Comparison of ENCODE assay signal across 2 cellular contexts in the genomic region with DNA sequence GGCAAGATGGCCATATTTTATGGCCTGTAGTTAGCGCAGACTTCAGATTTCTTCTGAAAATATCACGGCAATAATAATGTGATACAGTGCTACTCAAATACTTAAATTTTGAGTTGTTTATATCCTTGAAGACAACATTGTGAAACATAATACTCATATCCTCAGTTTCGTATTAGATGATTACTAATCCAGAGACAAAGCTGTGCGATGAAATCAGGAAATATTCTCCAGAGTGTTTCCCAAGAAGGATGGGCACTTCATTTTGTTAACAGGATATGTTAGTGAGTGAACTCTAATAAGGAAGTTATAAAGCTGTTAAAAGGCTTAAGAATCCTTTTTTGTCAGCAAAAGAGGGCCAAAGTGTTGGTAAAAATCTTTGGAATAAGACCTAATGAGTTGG.
TF ChIP-seq lines count a peak whose summit lies in the region.

No MANE protein-coding gene starts in this region.

TF ChIP-seq in SK-N-SH, 30 proteins besides CTCF, POLR2A, EP300 and RAD21:
- TF ChIP-seq, protein P1, sequence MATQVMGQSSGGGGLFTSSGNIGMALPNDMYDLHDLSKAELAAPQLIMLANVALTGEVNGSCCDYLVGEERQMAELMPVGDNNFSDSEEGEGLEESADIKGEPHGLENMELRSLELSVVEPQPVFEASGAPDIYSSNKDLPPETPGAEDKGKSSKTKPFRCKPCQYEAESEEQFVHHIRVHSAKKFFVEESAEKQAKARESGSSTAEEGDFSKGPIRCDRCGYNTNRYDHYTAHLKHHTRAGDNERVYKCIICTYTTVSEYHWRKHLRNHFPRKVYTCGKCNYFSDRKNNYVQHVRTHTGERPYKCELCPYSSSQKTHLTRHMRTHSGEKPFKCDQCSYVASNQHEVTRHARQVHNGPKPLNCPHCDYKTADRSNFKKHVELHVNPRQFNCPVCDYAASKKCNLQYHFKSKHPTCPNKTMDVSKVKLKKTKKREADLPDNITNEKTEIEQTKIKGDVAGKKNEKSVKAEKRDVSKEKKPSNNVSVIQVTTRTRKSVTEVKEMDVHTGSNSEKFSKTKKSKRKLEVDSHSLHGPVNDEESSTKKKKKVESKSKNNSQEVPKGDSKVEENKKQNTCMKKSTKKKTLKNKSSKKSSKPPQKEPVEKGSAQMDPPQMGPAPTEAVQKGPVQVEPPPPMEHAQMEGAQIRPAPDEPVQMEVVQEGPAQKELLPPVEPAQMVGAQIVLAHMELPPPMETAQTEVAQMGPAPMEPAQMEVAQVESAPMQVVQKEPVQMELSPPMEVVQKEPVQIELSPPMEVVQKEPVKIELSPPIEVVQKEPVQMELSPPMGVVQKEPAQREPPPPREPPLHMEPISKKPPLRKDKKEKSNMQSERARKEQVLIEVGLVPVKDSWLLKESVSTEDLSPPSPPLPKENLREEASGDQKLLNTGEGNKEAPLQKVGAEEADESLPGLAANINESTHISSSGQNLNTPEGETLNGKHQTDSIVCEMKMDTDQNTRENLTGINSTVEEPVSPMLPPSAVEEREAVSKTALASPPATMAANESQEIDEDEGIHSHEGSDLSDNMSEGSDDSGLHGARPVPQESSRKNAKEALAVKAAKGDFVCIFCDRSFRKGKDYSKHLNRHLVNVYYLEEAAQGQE (IDR thresholded peaks at IDR 0.05; ENCODE audit: low read depth, low read length): no peak
- TF ChIP-seq NRF1 (IDR thresholded peaks at IDR 0.05; ENCODE audit: low read depth, low read length): no peak
- TF ChIP-seq YY1 (IDR thresholded peaks at IDR 0.05; ENCODE audit: low read depth): no peak
- TF ChIP-seq MEF2A (IDR thresholded peaks at IDR 0.05; ENCODE audit: borderline replicate concordance, low read depth): no peak
- TF ChIP-seq NFIC (IDR thresholded peaks at IDR 0.05; ENCODE audit: borderline replicate concordance): no peak
- TF ChIP-seq ELF1 (IDR thresholded peaks at IDR 0.05): no peak
- TF ChIP-seq RFX5 (IDR thresholded peaks at IDR 0.05; ENCODE audit: low read length): no peak
- no peak for TF ChIP-seq JUND (IDR thresholded peaks at IDR 0.05)
- TF ChIP-seq RXRA (IDR thresholded peaks at IDR 0.05; ENCODE audit: borderline replicate concordance, low read depth): no peak
- TF ChIP-seq TCF12 (IDR thresholded peaks at IDR 0.05): no peak
- no peak for TF ChIP-seq USF1 (IDR thresholded peaks at IDR 0.05; ENCODE audit: borderline replicate concordance, low read depth)

TF ChIP-seq in SK-N-SH treated with all-trans-retinoic acid at 6 μM for 48 hours, 23 proteins besides CTCF, POLR2A, EP300 and RAD21 (continued from another document):
- TF ChIP-seq RARB (CRISPR knock-in tag; IDR thresholded peaks at IDR 0.05) (no peak), CSDC2 (CRISPR knock-in tag; IDR thresholded peaks at IDR 0.05) (no peak), ZNF565 (CRISPR knock-in tag; conservative IDR thresholded peaks at IDR 0.05; ENCODE audit: low read depth) (no peak), SNAI2 (CRISPR knock-in tag; IDR thresholded peaks at IDR 0.05) (no peak), ZFP3 (CRISPR knock-in tag; IDR thresholded peaks at IDR 0.05) (no peak), ZNF70 (CRISPR knock-in tag; IDR thresholded peaks at IDR 0.05) (no peak)
- TF ChIP-seq, protein P2, sequence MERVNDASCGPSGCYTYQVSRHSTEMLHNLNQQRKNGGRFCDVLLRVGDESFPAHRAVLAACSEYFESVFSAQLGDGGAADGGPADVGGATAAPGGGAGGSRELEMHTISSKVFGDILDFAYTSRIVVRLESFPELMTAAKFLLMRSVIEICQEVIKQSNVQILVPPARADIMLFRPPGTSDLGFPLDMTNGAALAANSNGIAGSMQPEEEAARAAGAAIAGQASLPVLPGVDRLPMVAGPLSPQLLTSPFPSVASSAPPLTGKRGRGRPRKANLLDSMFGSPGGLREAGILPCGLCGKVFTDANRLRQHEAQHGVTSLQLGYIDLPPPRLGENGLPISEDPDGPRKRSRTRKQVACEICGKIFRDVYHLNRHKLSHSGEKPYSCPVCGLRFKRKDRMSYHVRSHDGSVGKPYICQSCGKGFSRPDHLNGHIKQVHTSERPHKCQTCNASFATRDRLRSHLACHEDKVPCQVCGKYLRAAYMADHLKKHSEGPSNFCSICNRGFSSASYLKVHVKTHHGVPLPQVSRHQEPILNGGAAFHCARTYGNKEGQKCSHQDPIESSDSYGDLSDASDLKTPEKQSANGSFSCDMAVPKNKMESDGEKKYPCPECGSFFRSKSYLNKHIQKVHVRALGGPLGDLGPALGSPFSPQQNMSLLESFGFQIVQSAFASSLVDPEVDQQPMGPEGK (CRISPR knock-in tag; IDR thresholded peaks at IDR 0.05; ENCODE audit: borderline replicate concordance): no peak
TF ChIP-seq in SK-N-SH treated with all-trans-retinoic acid at 6 μM for 48 hours: peak in this region for 0.
